In genomic region chr1:230917284-230918135, GRCh38 we compare ENCODE assay signal across 8 cellular contexts. TPM values are rescaled to one million over a fixed set of nuclear protein-coding genes. Genes with fewer than 3 reads are reported as not detected.
DNase-seq lines count a peak whose midpoint lies in the region; ATAC-seq and TF ChIP-seq lines count a peak whose summit lies in the region.

No MANE protein-coding gene starts in this region.

- H3K4me1 Mint-ChIP-seq in activated T-cell treated with anti-CD3 and anti-CD28 coated beads, Interleukin-2, amount 50 U/mL, for 72 hours (ENCODE audit: low read depth), result peaks cover 13% of the 10 kb centered on the region
- no peaks in the 10 kb centered on the region for H3K4me1 Mint-ChIP-seq in neural progenitor cell

- POLR2A ChIA-PET in Panc1 (lab: Charles Lee), result no interaction called here

- no peak overlapping the region for H3K9ac ChIP-seq in neural progenitor cell

- no TSS peak for BruUV-seq in Panc1 (replicated peaks; lab: Mats Ljungman, UMichigan)

- peaks cover 4% of the 10 kb centered on the region for H4K20me1 ChIP-seq in neural progenitor cell (ENCODE audit: low read depth)

- H3K27ac ChIP-seq in Panc1 (ENCODE audit: low read length), result no peak overlapping the region
- H3K27ac ChIP-seq in neural progenitor cell, result no peak overlapping the region

- no peaks in the 10 kb centered on the region for H3K9me3 Mint-ChIP-seq in activated T-cell treated with anti-CD3 and anti-CD28 coated beads, Interleukin-2, amount 50 U/mL, for 72 hours
- H3K9me3 Mint-ChIP-seq in neural progenitor cell, result no peaks in the 10 kb centered on the region

- H3K36me3 ChIP-seq in Panc1 (ENCODE audit: control insufficient read depth, insufficient read depth, low read length), result peaks cover 4% of the 10 kb centered on the region; the same call in 1 of the 2 replicates
- peaks cover 4% of the 10 kb centered on the region for H3K36me3 ChIP-seq in neural progenitor cell

- intact Hi-C loops in Panc1 (cut with micrococcal nuclease; ENCODE audit: unreplicated experiment), result loop anchor here (5.0 to 10.0 kb wide), 3 partner anchors 120 to 295 kb away; no protein-coding TSS in a partner anchor

- peaks cover 5% of the 10 kb centered on the region for H3F3A ChIP-seq in neural progenitor cell (ENCODE audit: low read depth)

- peaks cover 0 to 4% of the 10 kb centered on the region in 2 donors for H3K36me3 Mint-ChIP-seq in activated T-cell treated with anti-CD3 and anti-CD28 coated beads, Interleukin-2, amount 50 U/mL, for 72 hours (ENCODE audit: insufficient read depth in 2 of 2)
- H3K36me3 Mint-ChIP-seq in neural progenitor cell, result peaks cover 12% of the 10 kb centered on the region

- H3K9me3 ChIP-seq in Panc1 (ENCODE audit: control insufficient read depth, insufficient read depth, low read depth, low read length) (no peaks in the 10 kb centered on the region), neural progenitor cell (ENCODE audit: low read depth) (no peaks in the 10 kb centered on the region)

- no peak overlapping the region for H3K27ac Mint-ChIP-seq in activated T-cell treated with anti-CD3 and anti-CD28 coated beads, Interleukin-2, amount 50 U/mL, for 72 hours
- no peak overlapping the region for H3K27ac Mint-ChIP-seq in neural progenitor cell

- no peaks in the 10 kb centered on the region for H3K79me2 ChIP-seq in neural progenitor cell (ENCODE audit: low read depth)

- no peak overlapping the region for H3K4me2 ChIP-seq in neural progenitor cell

- peak; percentile 79 for DNase-seq in DMS 273 (lab: John Stamatoyannopoulos, UW; ENCODE audit: unreplicated experiment)
- DNase-seq in DMS 273 treated with DMSO at 0.1 percent for 48 hours (lab: John Stamatoyannopoulos, UW), result no peak
- peak in 69 of 76 experiments; percentile 12 to 82 (median 59) for DNase-seq in HUDEP-2 (lab: John Stamatoyannopoulos, UW; ENCODE audit: unreplicated experiment in 76 of 76)
- DNase-seq in Panc1 (ENCODE audit: low read depth, low spot score), result no peak
- peak; percentile 72 to 78 for DNase-seq in activated T-cell treated with anti-CD3 and anti-CD28 coated beads, Interleukin-2, amount 50 U/mL, for 72 hours
- peak; percentile 77 for DNase-seq in fibroblast of peridontal ligament (ENCODE audit: extremely low read depth)
- DNase-seq in neural progenitor cell (ENCODE audit: low spot score), result peak; percentile 94
- DNase-seq in stromal cell of bone marrow (ENCODE audit: low read depth), result peak; percentile 53

- H3K27me3 ChIP-seq in Panc1 (ENCODE audit: control insufficient read depth, insufficient read depth, low read length), result no peaks in the 10 kb centered on the region
- H3K27me3 ChIP-seq in neural progenitor cell, result no peaks in the 10 kb centered on the region

- CTCF ChIA-PET in Panc1 (lab: Charles Lee), result interaction anchor here (0.7 kb wide), 1 partner anchor 30 kb away, joined by 5 read pairs; no protein-coding TSS in a partner anchor

- no peaks in the 10 kb centered on the region for H3K27me3 Mint-ChIP-seq in activated T-cell treated with anti-CD3 and anti-CD28 coated beads, Interleukin-2, amount 50 U/mL, for 72 hours (ENCODE audit: low read depth)
- no peaks in the 10 kb centered on the region for H3K27me3 Mint-ChIP-seq in neural progenitor cell (ENCODE audit: insufficient read depth, low read depth)

- no peak overlapping the region for H3K4me3 Mint-ChIP-seq in activated T-cell treated with anti-CD3 and anti-CD28 coated beads, Interleukin-2, amount 50 U/mL, for 72 hours
- no peak overlapping the region for H3K4me3 Mint-ChIP-seq in neural progenitor cell

- H3K4me1 ChIP-seq in Panc1 (ENCODE audit: control insufficient read depth, insufficient read depth, low read length), result no peaks in the 10 kb centered on the region
- H3K4me1 ChIP-seq in neural progenitor cell, result no peaks in the 10 kb centered on the region

- peak; percentile 87 for ATAC-seq in Panc1
- ATAC-seq in activated T-cell treated with anti-CD3 and anti-CD28 coated beads, Interleukin-2, amount 50 U/mL, for 72 hours (replicated peaks in 1 of 2), result peak; percentile 54 to 71

- no peak overlapping the region for H2AFZ ChIP-seq in neural progenitor cell (replicated peaks)

- H3K4me3 ChIP-seq in Panc1 (ENCODE audit: low read depth in 2 of 2, low read length in 2 of 2) (no peak overlapping the region), neural progenitor cell (no peak overlapping the region)

- TF ChIP-seq CTCF in Panc1 (IDR thresholded peaks at IDR 0.05), result peak; percentile 84
- TF ChIP-seq CTCF in neural progenitor cell (IDR thresholded peaks at IDR 0.05), result peak; percentile 81

- in situ Hi-C loops in Panc1 (cut with HindIII; ENCODE audit: low pct_unique_long_range_greater_than_20kb, low sequenced_read_pairs), result no loop called here

RNA-seq across cellular contexts. Expression of gene C1orf198, which starts 49.2 kb away (rescaled TPM):
- total RNA-seq in Panc1 (2021; ENCODE audit: unreplicated experiment), result 33.6 TPM
- polyA plus RNA-seq in Panc1 (2012; ENCODE audit: insufficient read length), result 20.9 TPM
- total RNA-seq in activated T-cell treated with anti-CD3 and anti-CD28 coated beads, Interleukin-2, amount 50 U/mL, for 72 hours, result 1 to 10 TPM; 5.4 to 7.6 TPM
- 48.5 and 66.7 TPM in 2 replicates for total RNA-seq in neural progenitor cell (ENCODE audit: low replicate concordance)

Comparison
In these comparisons a context has a peak if more than half of its experiments do, and no peak if none do; other contexts are left out.
1. DNase-seq: peak in DMS 273 (single experiment), HUDEP-2 (69 of 76), activated T-cell treated with anti-CD3 and anti-CD28 coated beads, Interleukin-2, amount 50 U/mL, for 72 hours (2 of 2), fibroblast of peridontal ligament (single experiment), neural progenitor cell (single experiment) and stromal cell of bone marrow (single experiment); none in DMS 273 treated with DMSO at 0.1 percent for 48 hours (single experiment) and Panc1 (single experiment).